18 cellular contexts compared by ENCODE assay signal in genomic region chr22:44200855-44201550, GRCh38. TPM values are rescaled to one million over a fixed set of nuclear protein-coding genes. Genes with fewer than 3 reads are reported as not detected.
DNase-seq lines count a peak whose midpoint lies in the region; TF ChIP-seq lines count a peak whose summit lies in the region.
"Had no signal": no experiment of that assay in that cellular context is flagged by ENCODE, and none has a peak within 500 bp of the region (broad histone marks: within the 10 kb centered on the region; RNA-seq: fewer than 3 reads in every experiment).

No MANE protein-coding gene starts in this region.

- no peak for DNase-seq in T-helper 2 cell treated with Interferon-gamma antibody and Interleukin-4, amounts not matched to agents 5 μg/mL and 100 μg/mL, for 36 hours (ENCODE audit: low spot score)
- DNase-seq in T-helper 2 cell = no peak
- peak; percentile 47 for DNase-seq in GF-D8 (lab: John Stamatoyannopoulos, UW)
- peak; percentile 43 for DNase-seq in osteoblast (ENCODE audit: insufficient read length, low spot score, missing footprints)
- no peak for DNase-seq in DMS53 (lab: John Stamatoyannopoulos, UW)
- DNase-seq in NOMO-1 treated with DMSO at 0.1 percent for 48 hours (lab: John Stamatoyannopoulos, UW; ENCODE audit: unreplicated experiment) = no peak
- no peak for DNase-seq in SHP77 (lab: John Stamatoyannopoulos, UW)
- DNase-seq: activated CD8-positive, alpha-beta memory T cell treated with anti-CD3 and anti-CD28 coated beads, Interleukin-2, amount 50 U/mL, for 4 hours; activated naive CD4-positive, alpha-beta T cell treated with anti-CD3 and anti-CD28 coated beads, Interleukin-2, amount 50 U/mL, for 16 hours; CD4-positive, alpha-beta T cell; EL; naive B cell; NCI-H345 had no signal

- no peaks in the 10 kb centered on the region for H3K36me3 ChIP-seq in osteoblast (ENCODE audit: insufficient read depth, low read length)

- H3K4me2 ChIP-seq in osteoblast (ENCODE audit: insufficient read depth, low read length) = no peak overlapping the region

- no peak overlapping the region for H3K4me3 ChIP-seq in osteoblast (ENCODE audit: insufficient read depth, low read length)
- H3K4me3 ChIP-seq: K562 had no signal

- H3K4me3 Mint-ChIP-seq in T-helper 2 cell treated with Interferon-gamma antibody and Interleukin-4, amounts not matched to agents 5 μg/mL and 100 μg/mL, for 36 hours = no peak overlapping the region
- H3K4me3 Mint-ChIP-seq: CD4-positive, alpha-beta T cell; naive B cell; type B pancreatic cell had no signal

- no peak overlapping the region for H2AFZ ChIP-seq in osteoblast (ENCODE audit: low read length)
- H2AFZ ChIP-seq: parathyroid adenoma had no signal

- H3K36me3 Mint-ChIP-seq in T-helper 2 cell treated with Interferon-gamma antibody and Interleukin-4, amounts not matched to agents 5 μg/mL and 100 μg/mL, for 36 hours (ENCODE audit: low read depth) = peaks cover 41% of the 10 kb centered on the region
- H3K36me3 Mint-ChIP-seq: type B pancreatic cell had no signal

- H3K27ac ChIP-seq in angular gyrus (ENCODE audit: low read depth, low read length) (peak overlapping the region; percentile 49), osteoblast (ENCODE audit: low read depth, low read length) (no peak overlapping the region)
- H3K27ac ChIP-seq: parathyroid adenoma had no signal

- H3K9me3 Mint-ChIP-seq in T-helper 2 cell treated with Interferon-gamma antibody and Interleukin-4, amounts not matched to agents 5 μg/mL and 100 μg/mL, for 36 hours = no peaks in the 10 kb centered on the region
- H3K9me3 Mint-ChIP-seq: CD4-positive, alpha-beta T cell; naive B cell; type B pancreatic cell had no signal

- peaks cover 15% of the 10 kb centered on the region for H3K4me1 ChIP-seq in osteoblast (ENCODE audit: insufficient read depth, low read length)
- H3K4me1 ChIP-seq: parathyroid adenoma had no signal

- H3K79me2 ChIP-seq in osteoblast (ENCODE audit: insufficient read depth, low read length) = no peaks in the 10 kb centered on the region
- H3K79me2 ChIP-seq: parathyroid adenoma had no signal

- H3K4me1 Mint-ChIP-seq in T-helper 2 cell treated with Interferon-gamma antibody and Interleukin-4, amounts not matched to agents 5 μg/mL and 100 μg/mL, for 36 hours (ENCODE audit: low read depth) = peaks cover 13% of the 10 kb centered on the region

- TF ChIP-seq CTCF in osteoblast (IDR thresholded peaks at IDR 0.05; ENCODE audit: extremely low read depth, low read depth, low read length) = no peak

- H3K9me3 ChIP-seq in osteoblast (ENCODE audit: low read depth, low read length) = no peaks in the 10 kb centered on the region

- H4K20me1 ChIP-seq in osteoblast (ENCODE audit: insufficient read depth, low read length) = no peaks in the 10 kb centered on the region

- H3K27me3 ChIP-seq in osteoblast (ENCODE audit: insufficient read depth, low read length) = peaks cover 9% of the 10 kb centered on the region

- H3K27ac Mint-ChIP-seq in T-helper 2 cell treated with Interferon-gamma antibody and Interleukin-4, amounts not matched to agents 5 μg/mL and 100 μg/mL, for 36 hours = peak overlapping the region; percentile 20
- H3K27ac Mint-ChIP-seq: CD4-positive, alpha-beta T cell; type B pancreatic cell had no signal

- H3K27me3 Mint-ChIP-seq in T-helper 2 cell treated with Interferon-gamma antibody and Interleukin-4, amounts not matched to agents 5 μg/mL and 100 μg/mL, for 36 hours (ENCODE audit: low read depth) = no peaks in the 10 kb centered on the region
- H3K27me3 Mint-ChIP-seq: CD4-positive, alpha-beta T cell; naive B cell had no signal

RNA-seq across cellular contexts. Expression of gene PARVG, which starts 20.3 kb away (rescaled TPM):
- 1.1 and 1.5 TPM in 2 replicates for total RNA-seq in osteoblast
- total RNA-seq: fibroblast of villous mesenchyme had no signal

Comparison
In these comparisons a context has a peak if more than half of its experiments do, and no peak if none do; other contexts are left out.
1. DNase-seq: peak in GF-D8 (single experiment) and osteoblast (single experiment); none in T-helper 2 cell treated with Interferon-gamma antibody and Interleukin-4, amounts not matched to agents 5 μg/mL and 100 μg/mL, for 36 hours (single experiment), T-helper 2 cell (0 of 5), DMS53 (single experiment), NOMO-1 treated with DMSO at 0.1 percent for 48 hours (single experiment) and SHP77 (0 of 2).